8 cellular contexts compared by ENCODE assay signal in the genomic region with DNA sequence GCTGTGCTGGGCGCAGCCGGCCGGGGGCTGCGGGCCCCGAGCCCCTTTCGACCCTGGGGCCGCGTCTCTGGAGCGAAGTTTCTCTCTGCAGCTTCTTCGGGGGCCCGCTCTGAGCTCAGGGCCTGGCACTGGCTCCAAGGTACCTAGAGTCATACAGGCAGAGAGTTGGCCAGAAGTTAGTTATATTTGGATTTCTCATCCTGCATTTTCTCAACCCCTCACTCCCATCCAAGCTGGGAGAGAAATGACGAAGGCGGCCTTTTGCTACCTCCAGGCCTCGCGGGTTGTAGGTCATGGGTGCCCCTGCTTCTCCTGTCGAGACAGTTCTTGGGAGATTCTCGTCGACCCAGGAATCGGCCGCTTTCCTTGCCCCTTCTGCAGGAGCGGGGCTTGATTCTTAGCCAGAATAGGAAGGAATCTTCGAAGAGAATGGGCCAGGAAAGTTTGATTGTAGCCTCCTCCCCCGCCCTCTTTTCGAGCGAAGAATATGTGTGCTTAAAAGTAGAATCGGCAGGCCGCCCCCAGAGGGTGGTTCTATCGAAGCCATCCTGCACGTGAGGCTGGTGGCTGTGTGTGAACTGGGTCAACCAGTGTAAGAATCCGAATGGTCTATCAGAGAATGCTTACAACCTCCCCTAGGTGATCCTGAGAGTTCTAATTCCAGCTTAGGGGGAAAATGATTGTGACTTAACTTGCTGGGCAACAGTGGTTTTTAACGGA. TPM values are rescaled to one million over a fixed set of nuclear protein-coding genes. Genes with fewer than 3 reads are reported as not detected.
A peak's percentile ranks its signal among the peaks of the same experiment; 100 is the strongest.
DNase-seq lines count a peak whose midpoint lies in the region; ATAC-seq and TF ChIP-seq lines count a peak whose summit lies in the region.

No MANE protein-coding gene starts in this region.

- ATAC-seq in activated CD4-positive, CD25-positive, alpha-beta regulatory T cell treated with anti-CD3 and anti-CD28 coated beads, Interleukin-2, amount 50 U/mL, for 24 hours: no peak

- TF ChIP-seq CTCF in ascending aorta (IDR thresholded peaks at IDR 0.05): no peak

- no peaks in the 10 kb centered on the region for H3K9me3 ChIP-seq in NT2/D1 (ENCODE audit: insufficient read depth, low read length)
- H3K9me3 ChIP-seq in ascending aorta: no peaks in the 10 kb centered on the region

- H3K27me3 ChIP-seq in NT2/D1 (ENCODE audit: insufficient read depth, insufficient read length) (no peaks in the 10 kb centered on the region), ascending aorta (no peaks in the 10 kb centered on the region)

- peak; percentile 64 for DNase-seq in DMS53 (lab: John Stamatoyannopoulos, UW)
- no peak for DNase-seq in NT2/D1 (ENCODE audit: low read depth, low spot score)
- no peak for DNase-seq in ascending aorta (ENCODE audit: low spot score in 2 of 2)
- peak; percentile 26 for DNase-seq in kidney tubule cell (ENCODE audit: low spot score)
- peak; percentile 16 to 19 for DNase-seq in stimulated activated CD8-positive, alpha-beta memory T cell treated with anti-CD3 and anti-CD28 coated beads, Interleukin-7, amount 100 ng/mL, for 4 hours (ENCODE audit: low read depth in 2 of 2)
- DNase-seq in NCI-H2196 (lab: John Stamatoyannopoulos, UW; ENCODE audit: unreplicated experiment): no peak
- no peak for DNase-seq in NCI-H1105 (lab: John Stamatoyannopoulos, UW)

- intact Hi-C loops in ascending aorta (cut with DNase I): loop anchor here (1.0 to 2.0 kb wide), 4 partner anchors 23 to 217 kb away; partner anchors contain the start of genes POP5, SPPL3 and UNC119B

- H3K4me3 ChIP-seq in NT2/D1 (ENCODE audit: insufficient read length, low read depth): peak overlapping the region; percentile 92
- peak overlapping the region; percentile 75 to 99 for H3K4me3 ChIP-seq in ascending aorta

- H3K36me3 ChIP-seq in NT2/D1 (ENCODE audit: insufficient read depth, insufficient read length, low read length) (peaks cover 4% of the 10 kb centered on the region), ascending aorta (no peaks in the 10 kb centered on the region)

- peak overlapping the region; percentile 95 for H3K9ac ChIP-seq in NT2/D1 (ENCODE audit: insufficient read length, low read depth)

- H3K4me1 ChIP-seq in NT2/D1 (ENCODE audit: insufficient read depth, insufficient read length) (peaks cover 14% of the 10 kb centered on the region), ascending aorta (peaks cover 7 to 28% of the 10 kb centered on the region in 2 donors)

- H3K27ac ChIP-seq in ascending aorta: peak overlapping the region; percentile 87 to 89

RNA-seq across cellular contexts. Expression of gene MLEC, which starts 0.8 kb away (rescaled TPM):
- total RNA-seq in ascending aorta: 47.5 TPM

RNA-seq across cellular contexts. Expression of gene UNC119B, which starts 22.5 kb away (rescaled TPM):
- 26.8 TPM for total RNA-seq in ascending aorta

RNA-seq across cellular contexts. Expression of gene ACADS, which starts 37.9 kb away (rescaled TPM):
- 58.5 TPM for total RNA-seq in ascending aorta

RNA-seq across cellular contexts. Expression of gene CABP1, which starts 47.3 kb away (rescaled TPM):
- 0.32 TPM for total RNA-seq in ascending aorta

Comparison
In these comparisons a context has a peak if more than half of its experiments do, and no peak if none do; other contexts are left out.
1. DNase-seq: peak in DMS53 (single experiment), kidney tubule cell (single experiment) and stimulated activated CD8-positive, alpha-beta memory T cell treated with anti-CD3 and anti-CD28 coated beads, Interleukin-7, amount 100 ng/mL, for 4 hours (2 of 2); none in NT2/D1 (single experiment), ascending aorta (0 of 2), NCI-H2196 (single experiment) and NCI-H1105 (single experiment).